12 cellular contexts compared by ENCODE assay signal in the genomic region with DNA sequence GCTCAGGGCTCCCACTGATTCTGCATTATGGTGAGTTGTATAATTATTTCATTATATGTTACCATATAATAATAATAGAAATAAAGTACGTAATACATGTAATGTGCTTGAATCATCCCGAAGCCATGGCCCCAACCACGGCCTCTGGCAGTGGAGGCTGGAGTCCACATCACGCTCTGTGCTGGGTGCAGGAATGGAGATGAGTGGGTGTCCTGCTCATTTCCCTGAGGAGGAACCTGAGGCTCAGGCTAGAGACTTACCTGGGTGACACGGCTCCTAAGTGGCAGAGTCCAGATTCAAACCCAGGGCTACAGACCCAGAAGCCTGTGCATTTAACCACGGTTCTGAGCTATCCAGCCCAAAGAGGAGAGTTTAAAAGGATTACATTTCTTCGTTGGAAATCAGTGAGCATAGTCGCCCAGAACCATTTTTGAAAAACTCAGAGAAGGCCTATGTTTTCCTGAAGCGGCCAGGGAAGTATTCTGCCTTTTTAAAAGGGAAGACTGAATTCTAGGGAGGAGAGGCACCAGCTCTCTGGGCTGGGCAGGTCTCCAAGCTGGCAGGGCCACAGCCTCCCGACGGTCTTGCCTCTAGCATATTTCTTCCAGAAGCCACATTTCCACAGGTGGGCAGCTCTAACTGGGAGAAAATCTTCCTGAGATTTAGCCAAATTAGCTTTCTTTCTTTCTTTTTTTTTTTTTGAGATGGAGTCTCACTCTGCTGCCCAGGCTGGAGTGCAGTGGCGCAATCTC. TPM values are rescaled to one million over a fixed set of nuclear protein-coding genes. Genes with fewer than 3 reads are reported as not detected.
DNase-seq lines count a peak whose midpoint lies in the region; ATAC-seq and TF ChIP-seq lines count a peak whose summit lies in the region.
"Had no signal": no experiment of that assay in that cellular context is flagged by ENCODE, and none has a peak within 500 bp of the region (broad histone marks: within the 10 kb centered on the region; RNA-seq: fewer than 3 reads in every experiment).

No MANE protein-coding gene starts in this region.

- peak overlapping the region; percentile 66; the same call in 1 of the 2 replicates for H3K4me2 ChIP-seq in PC-9
- no peak overlapping the region for H3K4me2 ChIP-seq in osteoblast (ENCODE audit: insufficient read depth, low read length)

- H3K9me2 ChIP-seq in PC-9 (ENCODE audit: insufficient read depth) = no peaks in the 10 kb centered on the region

- H3K9me3 Mint-ChIP-seq in CD4-positive, CD25-positive, alpha-beta regulatory T cell = no peaks in the 10 kb centered on the region
- H3K9me3 Mint-ChIP-seq in type B pancreatic cell = no peaks in the 10 kb centered on the region

- no TSS peak for BruUV-seq in PC-9 (replicated peaks; lab: Mats Ljungman, UMichigan)

- peaks cover 66% of the 10 kb centered on the region for H3K4me1 ChIP-seq in CD4-positive, CD25-positive, alpha-beta regulatory T cell (ENCODE audit: control insufficient read depth, insufficient read depth, low read length, poor library complexity, severe bottlenecking)
- H3K4me1 ChIP-seq in PC-9 (replicated peaks; ENCODE audit: insufficient read depth) (peaks cover 90% of the 10 kb centered on the region), osteoblast (ENCODE audit: insufficient read depth, low read length) (peaks cover 30% of the 10 kb centered on the region)

- peak overlapping the region; percentile 63 to 91 (median 84) for H3K27ac Mint-ChIP-seq in CD4-positive, CD25-positive, alpha-beta regulatory T cell
- H3K27ac Mint-ChIP-seq in type B pancreatic cell = no peak overlapping the region

- peak overlapping the region; percentile 34 for H3K27ac ChIP-seq in CD4-positive, CD25-positive, alpha-beta regulatory T cell (ENCODE audit: insufficient read depth, low read length, poor library complexity, severe bottlenecking)
- peak overlapping the region; percentile 98 for H3K27ac ChIP-seq in PC-9
- H3K27ac ChIP-seq in osteoblast (ENCODE audit: low read depth, low read length) = peak overlapping the region; percentile 76

- no peaks in the 10 kb centered on the region for H4K20me1 ChIP-seq in PC-9 (ENCODE audit: insufficient read depth)
- peaks cover 3% of the 10 kb centered on the region for H4K20me1 ChIP-seq in osteoblast (ENCODE audit: insufficient read depth, low read length)

- H3K9me3 ChIP-seq in CD4-positive, CD25-positive, alpha-beta regulatory T cell (ENCODE audit: control insufficient read depth in 2 of 2, low read length in 2 of 2) = no peaks in the 10 kb centered on the region
- no peaks in the 10 kb centered on the region for H3K9me3 ChIP-seq in PC-9 (ENCODE audit: insufficient read depth, low read depth)
- no peaks in the 10 kb centered on the region for H3K9me3 ChIP-seq in osteoblast (ENCODE audit: low read depth, low read length)
- H3K9me3 ChIP-seq: upper lobe of right lung had no signal

- no peak for ATAC-seq in CD4-positive, CD25-positive, alpha-beta regulatory T cell (ENCODE audit: low read depth in 2 of 2)
- ATAC-seq in left colon (no peak), HG03378 (IDR thresholded peaks at IDR 0.05; ENCODE audit: unreplicated experiment) (no peak)

- H3K79me2 ChIP-seq in PC-9 (ENCODE audit: low read depth) (peaks cover 92% of the 10 kb centered on the region), osteoblast (ENCODE audit: insufficient read depth, low read length) (peaks cover 99% of the 10 kb centered on the region)

- TF ChIP-seq CTCF in PC-9 (conservative IDR thresholded peaks at IDR 0.05) (no peak), osteoblast (IDR thresholded peaks at IDR 0.05; ENCODE audit: extremely low read depth, low read depth, low read length) (no peak), type B pancreatic cell (conservative IDR thresholded peaks at IDR 0.05) (no peak)

- POLR2A ChIA-PET in PC-9 (lab: Charles Lee; ENCODE audit: unreplicated experiment) = no interaction called here

- H3K4me3 Mint-ChIP-seq in CD4-positive, CD25-positive, alpha-beta regulatory T cell = peak overlapping the region; percentile 42 to 99 (median 57)
- no peak overlapping the region for H3K4me3 Mint-ChIP-seq in type B pancreatic cell

- H2AFZ ChIP-seq in PC-9 (no peak overlapping the region), osteoblast (ENCODE audit: low read length) (no peak overlapping the region)

- intact Hi-C loops in PC-9 (cut with micrococcal nuclease; ENCODE audit: unreplicated experiment) = loop anchor here (5.0 kb wide), 1 partner anchor 143 kb away; no protein-coding TSS in a partner anchor
- intact Hi-C loops in left colon (cut with DNase I, micrococcal nuclease) = no loop called here

- H3K27me3 Mint-ChIP-seq in CD4-positive, CD25-positive, alpha-beta regulatory T cell = no peaks in the 10 kb centered on the region
- H3K27me3 Mint-ChIP-seq in type B pancreatic cell = peaks cover 9% of the 10 kb centered on the region

- H3K27me3 ChIP-seq in CD4-positive, CD25-positive, alpha-beta regulatory T cell (ENCODE audit: control insufficient read depth, insufficient read depth, low read length) = no peaks in the 10 kb centered on the region
- H3K27me3 ChIP-seq in PC-9 (ENCODE audit: insufficient read depth, low read depth) (no peaks in the 10 kb centered on the region), osteoblast (ENCODE audit: insufficient read depth, low read length) (no peaks in the 10 kb centered on the region)
- H3K27me3 ChIP-seq: upper lobe of right lung had no signal

- peaks cover 10% of the 10 kb centered on the region for H3K36me3 Mint-ChIP-seq in CD4-positive, CD25-positive, alpha-beta regulatory T cell
- no peaks in the 10 kb centered on the region for H3K36me3 Mint-ChIP-seq in type B pancreatic cell

- DNase-seq in CD4-positive, CD25-positive, alpha-beta regulatory T cell = no peak
- DNase-seq in PC-9 (no peak), cerebellar cortex (ENCODE audit: low spot score) (peak; percentile 19), osteoblast (ENCODE audit: insufficient read length, low spot score, missing footprints) (peak; percentile 66), left colon (no peak), type B pancreatic cell (ENCODE audit: extremely low spot score, unreplicated experiment) (no peak)
- no peak for DNase-seq in activated CD4-positive, alpha-beta T cell treated with anti-CD3 and anti-CD28 coated beads, Interleukin-2, amount 50 U/mL, for 48 hours
- DNase-seq: Calu3, NCI-H510A, SHP77 treated with DMSO at 0.1 percent for 48 hours, upper lobe of right lung had no signal

- CTCF ChIA-PET in PC-9 (lab: Charles Lee) = no interaction called here

- peaks cover 21 to 98% (median 71%) of the 10 kb centered on the region in 4 donors for H3K4me1 Mint-ChIP-seq in CD4-positive, CD25-positive, alpha-beta regulatory T cell
- peaks cover 11% of the 10 kb centered on the region for H3K4me1 Mint-ChIP-seq in type B pancreatic cell (ENCODE audit: unreplicated experiment)

- H3F3A ChIP-seq in PC-9 (ENCODE audit: insufficient read depth, low read depth) = peaks cover 74% of the 10 kb centered on the region

- no peak overlapping the region for H3K4me3 ChIP-seq in CD4-positive, CD25-positive, alpha-beta regulatory T cell (ENCODE audit: low read depth, low read length)
- no peak overlapping the region for H3K4me3 ChIP-seq in PC-9
- H3K4me3 ChIP-seq in osteoblast (ENCODE audit: insufficient read depth, low read length) = no peak overlapping the region
- H3K4me3 ChIP-seq: upper lobe of right lung had no signal

- H3K36me3 ChIP-seq in CD4-positive, CD25-positive, alpha-beta regulatory T cell (ENCODE audit: control insufficient read depth, insufficient read depth, low read length) = peaks cover 3% of the 10 kb centered on the region
- no peaks in the 10 kb centered on the region for H3K36me3 ChIP-seq in PC-9 (ENCODE audit: low read depth)
- peaks cover 19% of the 10 kb centered on the region for H3K36me3 ChIP-seq in osteoblast (ENCODE audit: insufficient read depth, low read length)

RNA-seq across cellular contexts. Expression of a gene that starts 6.7 kb away (rescaled TPM):
- total RNA-seq in CD4-positive, CD25-positive, alpha-beta regulatory T cell = 160 TPM
- 10 to 100 TPM; 21.2 to 32.4 (median 25.8) TPM for polyA plus RNA-seq in CD4-positive, CD25-positive, alpha-beta regulatory T cell
- total RNA-seq in PC-9 (2021) = 65.3 and 76.5 TPM in 2 replicates
- total RNA-seq in osteoblast = 28.0 and 32.9 TPM in 2 replicates
- 100 to 1,000 TPM; 118 to 140 TPM for total RNA-seq in left colon
- 12.3 and 22.1 TPM in 2 replicates for total RNA-seq in type B pancreatic cell (ENCODE audit: low replicate concordance)

RNA-seq across cellular contexts. Expression of a gene that starts 51.9 kb away (rescaled TPM):
- 40.0 TPM for total RNA-seq in CD4-positive, CD25-positive, alpha-beta regulatory T cell
- 100 to 1,000 TPM; 128 to 156 (median 138) TPM for polyA plus RNA-seq in CD4-positive, CD25-positive, alpha-beta regulatory T cell
- total RNA-seq in PC-9 (2021) = 114 and 121 TPM in 2 replicates
- 57.9 and 71.3 TPM in 2 replicates for total RNA-seq in osteoblast
- 10 to 100 TPM; 44.4 to 44.7 TPM for total RNA-seq in left colon
- total RNA-seq in type B pancreatic cell (ENCODE audit: low replicate concordance) = 27.1 and 33.3 TPM in 2 replicates

Comparison
In these comparisons a context has a peak if more than half of its experiments do, and no peak if none do; other contexts are left out.
1. DNase-seq: peak in cerebellar cortex (single experiment) and osteoblast (single experiment); none in CD4-positive, CD25-positive, alpha-beta regulatory T cell (0 of 3), PC-9 (0 of 2), left colon (0 of 2), type B pancreatic cell (single experiment) and activated CD4-positive, alpha-beta T cell treated with anti-CD3 and anti-CD28 coated beads, Interleukin-2, amount 50 U/mL, for 48 hours (0 of 2).
2. H3K27ac ChIP-seq: peak in every context shown above with its lines; median percentile 98 in PC-9; 76 in osteoblast; 34 in CD4-positive, CD25-positive, alpha-beta regulatory T cell.